Comparison of ENCODE assay signal across 20 cellular contexts in the genomic region with DNA sequence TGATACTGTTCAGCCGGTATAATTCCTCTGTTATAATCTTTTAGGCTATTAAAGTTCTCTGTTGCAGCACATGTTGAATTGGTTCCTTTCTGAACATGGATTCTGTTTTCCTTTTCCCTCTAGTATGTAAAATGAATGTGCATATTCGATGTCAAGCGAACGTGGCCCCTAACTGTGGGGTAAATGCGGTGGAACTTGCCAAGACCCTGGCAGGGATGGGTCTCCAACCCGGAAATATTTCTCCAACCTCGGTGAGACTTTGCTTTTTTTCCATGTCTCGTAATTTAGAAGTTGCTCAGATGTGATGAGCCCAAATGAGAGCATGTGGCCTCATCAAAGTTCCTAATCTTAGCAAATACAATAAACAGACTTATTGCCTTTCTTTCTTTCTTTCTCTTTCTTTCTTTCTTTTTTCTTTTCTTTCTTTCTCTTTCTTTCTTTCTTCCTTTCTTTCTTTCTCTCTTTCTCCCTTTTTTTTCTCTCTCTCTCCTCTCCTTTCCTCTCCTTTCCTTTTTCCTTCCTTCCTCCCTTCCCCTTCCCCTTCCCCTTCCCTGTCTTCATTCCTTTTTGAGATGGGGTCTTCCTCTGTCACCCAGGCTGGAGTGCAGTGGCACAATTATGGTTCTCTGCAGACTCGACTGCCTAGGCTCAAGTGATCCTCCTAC.
DNase-seq lines count a peak whose midpoint lies in the region; ATAC-seq and TF ChIP-seq lines count a peak whose summit lies in the region.
"Had no signal": no experiment of that assay in that cellular context is flagged by ENCODE, and none has a peak within 500 bp of the region (broad histone marks: within the 10 kb centered on the region; RNA-seq: fewer than 3 reads in every experiment).

No MANE protein-coding gene starts in this region.

- H3K27ac ChIP-seq in gastroesophageal sphincter = no peak overlapping the region
- H3K27ac ChIP-seq: C4-2B, suprapubic skin had no signal

- H3K4me3 Mint-ChIP-seq in activated T-cell treated with anti-CD3 and anti-CD28 coated beads, Interleukin-2, amount 50 U/mL, for 24 hours = peak overlapping the region; percentile 70
- H3K4me3 Mint-ChIP-seq in T-helper 17 cell = peak overlapping the region; percentile 81
- peak overlapping the region; percentile 73 for H3K4me3 Mint-ChIP-seq in activated naive CD8-positive, alpha-beta T cell treated with anti-CD3 and anti-CD28 coated beads, Interleukin-2, amount 50 U/mL, for 24 hours
- H3K4me3 Mint-ChIP-seq: activated B cell treated with CpG ODN at 0.5 μM for 24 hours had no signal

- TF ChIP-seq EP300 in gastroesophageal sphincter (IDR thresholded peaks at IDR 0.05) = no peak

- no peaks in the 10 kb centered on the region for H3K27me3 Mint-ChIP-seq in activated T-cell treated with anti-CD3 and anti-CD28 coated beads, Interleukin-2, amount 50 U/mL, for 24 hours
- no peaks in the 10 kb centered on the region for H3K27me3 Mint-ChIP-seq in T-helper 17 cell
- no peaks in the 10 kb centered on the region for H3K27me3 Mint-ChIP-seq in activated naive CD8-positive, alpha-beta T cell treated with anti-CD3 and anti-CD28 coated beads, Interleukin-2, amount 50 U/mL, for 24 hours
- H3K27me3 Mint-ChIP-seq: activated B cell treated with CpG ODN at 0.5 μM for 24 hours had no signal

- H3K9me3 ChIP-seq in T-helper 17 cell (ENCODE audit: control insufficient read depth, low read length, poor library complexity, severe bottlenecking) (no peaks in the 10 kb centered on the region), gastroesophageal sphincter (no peaks in the 10 kb centered on the region)
- H3K9me3 ChIP-seq: left ventricle myocardium inferior, suprapubic skin had no signal

- no peak for TF ChIP-seq CTCF in gastroesophageal sphincter (IDR thresholded peaks at IDR 0.05)

- peaks cover 7% of the 10 kb centered on the region for H3K27me3 ChIP-seq in gastroesophageal sphincter
- H3K27me3 ChIP-seq: suprapubic skin had no signal

- H3K4me3 ChIP-seq in gastroesophageal sphincter = no peak overlapping the region
- H3K4me3 ChIP-seq: left ventricle myocardium inferior, suprapubic skin had no signal

- no peaks in the 10 kb centered on the region for H3K9me3 Mint-ChIP-seq in activated T-cell treated with anti-CD3 and anti-CD28 coated beads, Interleukin-2, amount 50 U/mL, for 24 hours
- no peaks in the 10 kb centered on the region for H3K9me3 Mint-ChIP-seq in activated naive CD8-positive, alpha-beta T cell treated with anti-CD3 and anti-CD28 coated beads, Interleukin-2, amount 50 U/mL, for 24 hours
- H3K9me3 Mint-ChIP-seq: activated B cell treated with CpG ODN at 0.5 μM for 24 hours had no signal

- no peak for DNase-seq in activated T-cell treated with anti-CD3 and anti-CD28 coated beads, Interleukin-2, amount 50 U/mL, for 24 hours
- DNase-seq in activated T-cell treated with anti-CD3 and anti-CD28 coated beads for 4 hours = no peak
- DNase-seq in T-helper 17 cell = no peak
- no peak for DNase-seq in activated naive CD8-positive, alpha-beta T cell treated with anti-CD3 and anti-CD28 coated beads, Interleukin-2, amount 50 U/mL, for 24 hours
- peak; percentile 10 for DNase-seq in stimulated activated naive CD8-positive, alpha-beta T cell treated with anti-CD3 and anti-CD28 coated beads, Interleukin-15, Interleukin-2, amounts not matched to agents 100 U/mL and 50 U/mL, for 24 hours
- no peak for DNase-seq in nucleus accumbens (lab: John Stamatoyannopoulos, UW)
- no peak for DNase-seq in NCI-H524 (lab: John Stamatoyannopoulos, UW)
- DNase-seq: ACHN, activated B cell treated with CpG ODN at 0.5 μM for 24 hours, aorta, DMS153, GF-D8, left ventricle myocardium inferior, NCI-H146, NCI-H2171, NCI-H774, SHP77 had no signal

- H3K27ac Mint-ChIP-seq in activated T-cell treated with anti-CD3 and anti-CD28 coated beads, Interleukin-2, amount 50 U/mL, for 24 hours = peak overlapping the region; percentile 96
- peak overlapping the region; percentile 92 for H3K27ac Mint-ChIP-seq in T-helper 17 cell
- peak overlapping the region; percentile 95 for H3K27ac Mint-ChIP-seq in activated naive CD8-positive, alpha-beta T cell treated with anti-CD3 and anti-CD28 coated beads, Interleukin-2, amount 50 U/mL, for 24 hours
- H3K27ac Mint-ChIP-seq: activated B cell treated with CpG ODN at 0.5 μM for 24 hours had no signal

- 85 to 89% methylated on average over 8 to 9 of the region's 9 CpGs for WGBS in gastroesophageal sphincter (ENCODE audit: low coverage in 1 of 2), 2 donors

- peaks cover 97% of the 10 kb centered on the region for H3K4me1 Mint-ChIP-seq in activated T-cell treated with anti-CD3 and anti-CD28 coated beads, Interleukin-2, amount 50 U/mL, for 24 hours (ENCODE audit: low read depth)
- H3K4me1 Mint-ChIP-seq in T-helper 17 cell = peaks cover 76% of the 10 kb centered on the region
- H3K4me1 Mint-ChIP-seq in activated naive CD8-positive, alpha-beta T cell treated with anti-CD3 and anti-CD28 coated beads, Interleukin-2, amount 50 U/mL, for 24 hours = peaks cover 99% of the 10 kb centered on the region

- no peak for TF ChIP-seq POLR2A in gastroesophageal sphincter (IDR thresholded peaks at IDR 0.05)

- H3K4me1 ChIP-seq in gastroesophageal sphincter = no peaks in the 10 kb centered on the region
- H3K4me1 ChIP-seq: suprapubic skin had no signal

- H3K36me3 ChIP-seq in gastroesophageal sphincter = peaks cover 0 to 11% of the 10 kb centered on the region in 2 donors

- H3K36me3 Mint-ChIP-seq in activated T-cell treated with anti-CD3 and anti-CD28 coated beads, Interleukin-2, amount 50 U/mL, for 24 hours (ENCODE audit: low read depth) = peaks cover 95% of the 10 kb centered on the region
- H3K36me3 Mint-ChIP-seq in T-helper 17 cell (ENCODE audit: low read depth) = peaks cover 18% of the 10 kb centered on the region
- H3K36me3 Mint-ChIP-seq in activated naive CD8-positive, alpha-beta T cell treated with anti-CD3 and anti-CD28 coated beads, Interleukin-2, amount 50 U/mL, for 24 hours (ENCODE audit: low read depth) = peaks cover 89% of the 10 kb centered on the region

- ATAC-seq in T-helper 17 cell (no peak), gastroesophageal sphincter (no peak)
- no peak for ATAC-seq in activated naive CD8-positive, alpha-beta T cell treated with anti-CD3 and anti-CD28 coated beads, Interleukin-2, amount 50 U/mL, for 24 hours
- no peak for ATAC-seq in stimulated activated naive CD8-positive, alpha-beta T cell treated with anti-CD3 and anti-CD28 coated beads, Interleukin-15, Interleukin-2, amounts not matched to agents 100 U/mL and 50 U/mL, for 24 hours
